ENCODE assay signal across 27 cellular contexts in genomic region chr2:30690126-30690561, GRCh38.
DNase-seq lines count a peak whose midpoint lies in the region; ATAC-seq, FAIRE-seq and TF ChIP-seq lines count a peak whose summit lies in the region.
"Had no signal": no experiment of that assay in that cellular context is flagged by ENCODE, and none has a peak within 500 bp of the region (broad histone marks: within the 10 kb centered on the region; RNA-seq: fewer than 3 reads in every experiment).

No MANE protein-coding gene starts in this region.

- H3K27me3 ChIP-seq in esophagus (ENCODE audit: control insufficient read depth in 1 of 2, insufficient read depth in 2 of 2, low read length in 2 of 2) = no peaks in the 10 kb centered on the region
- no peaks in the 10 kb centered on the region for H3K27me3 ChIP-seq in thoracic aorta (replicated peaks; ENCODE audit: insufficient read depth)
- H3K27me3 ChIP-seq: dorsolateral prefrontal cortex had no signal

- H3K27ac Mint-ChIP-seq in activated naive CD4-positive, alpha-beta T cell treated with anti-CD3 and anti-CD28 coated beads, Interleukin-2, amount 10 ng/mL, durations not matched to agents 7 days and 5 days = no peak overlapping the region
- no peak overlapping the region for H3K27ac Mint-ChIP-seq in activated naive CD4-positive, alpha-beta T cell treated with anti-CD3 and anti-CD28 coated beads for 36 hours
- H3K27ac Mint-ChIP-seq in nephron = peak overlapping the region; percentile 63 to 79 (median 65)
- H3K27ac Mint-ChIP-seq: natural killer cell; progenitor cell of endocrine pancreas; stimulated activated naive B cell treated with anti-CD40 and anti-IgM and Interleukin-4, amounts not matched to agents 10 μg/mL and 1 μg/mL and 100 μg/mL, for 72 hours; type B pancreatic cell had no signal

- DNase-seq in activated naive CD4-positive, alpha-beta T cell treated with anti-CD3 and anti-CD28 coated beads, Interleukin-2, amount 10 ng/mL, durations not matched to agents 7 days and 5 days = peak; percentile 9
- DNase-seq in activated naive CD4-positive, alpha-beta T cell treated with anti-CD3 and anti-CD28 coated beads for 36 hours = no peak
- DNase-seq in thoracic aorta (ENCODE audit: low spot score) = no peak
- no peak for DNase-seq in ACHN
- no peak for DNase-seq in RCC 7860 (ENCODE audit: low spot score)
- no peak for DNase-seq in CD1c-positive myeloid dendritic cell (ENCODE audit: extremely low spot score)
- DNase-seq: activated CD4-positive, alpha-beta T cell treated with anti-CD3 and anti-CD28 coated beads, Interleukin-2, amount 50 U/mL, for 4 hours; activated T-cell treated with anti-CD3 and anti-CD28 coated beads for 4 hours; central memory CD4-positive, alpha-beta T cell; DND-41; dorsolateral prefrontal cortex; KBM-7; natural killer cell; NCI-H1436 treated with DMSO at 0.1 percent for 48 hours; NCI-H524 treated with DMSO at 0.1 percent for 48 hours; stimulated activated CD4-positive, alpha-beta T cell treated with anti-CD3 and anti-CD28 coated beads, Interleukin-2, amount 100 ng/mL, for 48 hours; stimulated activated naive B cell treated with anti-CD40 and anti-IgM and Interleukin-4, amounts not matched to agents 10 μg/mL and 1 μg/mL and 100 μg/mL, for 72 hours; T-helper 2 cell; WERI-Rb-1 had no signal

- in situ Hi-C loops in ACHN (cut with HindIII; ENCODE audit: low pct_ligation_motif_present, low pct_unique_long_range_greater_than_20kb, low sequenced_read_pairs) = no loop called here

- CTCF ChIA-PET in activated naive CD4-positive, alpha-beta T cell treated with anti-CD3 and anti-CD28 coated beads, Interleukin-2, amount 10 ng/mL, durations not matched to agents 7 days and 5 days (lab: Charles Lee) = interaction anchor here (1.5 to 2.3 kb wide), 2 partner anchors 22 to 525 kb away, joined by 7 to 9 read pairs; no protein-coding TSS in a partner anchor
- CTCF ChIA-PET in activated naive CD4-positive, alpha-beta T cell treated with anti-CD3 and anti-CD28 coated beads for 36 hours (lab: Charles Lee) = interaction anchor here (2.5 kb wide), 1 partner anchor 22 kb away, joined by 11 read pairs; no protein-coding TSS in a partner anchor

- H3K9me3 Mint-ChIP-seq in activated naive CD4-positive, alpha-beta T cell treated with anti-CD3 and anti-CD28 coated beads, Interleukin-2, amount 10 ng/mL, durations not matched to agents 7 days and 5 days = no peaks in the 10 kb centered on the region
- no peaks in the 10 kb centered on the region for H3K9me3 Mint-ChIP-seq in activated naive CD4-positive, alpha-beta T cell treated with anti-CD3 and anti-CD28 coated beads for 36 hours
- no peaks in the 10 kb centered on the region for H3K9me3 Mint-ChIP-seq in nephron
- H3K9me3 Mint-ChIP-seq: natural killer cell; stimulated activated naive B cell treated with anti-CD40 and anti-IgM and Interleukin-4, amounts not matched to agents 10 μg/mL and 1 μg/mL and 100 μg/mL, for 72 hours; type B pancreatic cell had no signal

- H3K9me3 ChIP-seq in esophagus (ENCODE audit: control insufficient read depth in 2 of 2, insufficient read depth in 1 of 2, low read depth in 1 of 2, low read length in 1 of 2) = no peaks in the 10 kb centered on the region
- H3K9me3 ChIP-seq in thoracic aorta = no peaks in the 10 kb centered on the region

- WGBS in esophagus, 2 donors = 63% methylated on average over 5 of the region's 5 CpGs

- ATAC-seq in thoracic aorta (ENCODE audit: insufficient number of reproducible peaks, low FRiP score, low read depth) = peak; percentile 64
- ATAC-seq: natural killer cell; stimulated activated naive B cell treated with anti-CD40 and anti-IgM and Interleukin-4, amounts not matched to agents 10 μg/mL and 1 μg/mL and 100 μg/mL, for 72 hours had no signal

- no peak for FAIRE-seq in RCC 7860 (lab: Jason Lieb, UNC)
- FAIRE-seq: A204.1, endothelial cell of umbilical vein, GM12892 had no signal

- intact Hi-C loops in activated naive CD4-positive, alpha-beta T cell treated with anti-CD3 and anti-CD28 coated beads for 36 hours (cut with micrococcal nuclease) = no loop called here

- no peak overlapping the region for H3K4me3 Mint-ChIP-seq in activated naive CD4-positive, alpha-beta T cell treated with anti-CD3 and anti-CD28 coated beads, Interleukin-2, amount 10 ng/mL, durations not matched to agents 7 days and 5 days
- no peak overlapping the region for H3K4me3 Mint-ChIP-seq in activated naive CD4-positive, alpha-beta T cell treated with anti-CD3 and anti-CD28 coated beads for 36 hours
- H3K4me3 Mint-ChIP-seq in nephron = peak overlapping the region in 2 of 3 experiments; percentile 39 to 43
- H3K4me3 Mint-ChIP-seq: natural killer cell; stimulated activated naive B cell treated with anti-CD40 and anti-IgM and Interleukin-4, amounts not matched to agents 10 μg/mL and 1 μg/mL and 100 μg/mL, for 72 hours; type B pancreatic cell had no signal

- no peaks in the 10 kb centered on the region for H3K4me1 Mint-ChIP-seq in activated naive CD4-positive, alpha-beta T cell treated with anti-CD3 and anti-CD28 coated beads, Interleukin-2, amount 10 ng/mL, durations not matched to agents 7 days and 5 days
- H3K4me1 Mint-ChIP-seq in activated naive CD4-positive, alpha-beta T cell treated with anti-CD3 and anti-CD28 coated beads for 36 hours (ENCODE audit: low read depth) = no peaks in the 10 kb centered on the region
- peaks cover 43% of the 10 kb centered on the region for H3K4me1 Mint-ChIP-seq in nephron

- H3K27ac ChIP-seq in esophagus (ENCODE audit: low read depth in 2 of 2, low read length in 1 of 2) (peak overlapping the region; percentile 20 to 38), thoracic aorta (peak overlapping the region; percentile 97 to 99)

- H3K36me3 Mint-ChIP-seq in activated naive CD4-positive, alpha-beta T cell treated with anti-CD3 and anti-CD28 coated beads, Interleukin-2, amount 10 ng/mL, durations not matched to agents 7 days and 5 days = no peaks in the 10 kb centered on the region
- H3K36me3 Mint-ChIP-seq in activated naive CD4-positive, alpha-beta T cell treated with anti-CD3 and anti-CD28 coated beads for 36 hours (ENCODE audit: low read depth) = no peaks in the 10 kb centered on the region
- no peaks in the 10 kb centered on the region for H3K36me3 Mint-ChIP-seq in nephron (ENCODE audit: low read depth)
- H3K36me3 Mint-ChIP-seq: natural killer cell; stimulated activated naive B cell treated with anti-CD40 and anti-IgM and Interleukin-4, amounts not matched to agents 10 μg/mL and 1 μg/mL and 100 μg/mL, for 72 hours; type B pancreatic cell had no signal

- peaks cover 25% of the 10 kb centered on the region for H3K27me3 Mint-ChIP-seq in activated naive CD4-positive, alpha-beta T cell treated with anti-CD3 and anti-CD28 coated beads, Interleukin-2, amount 10 ng/mL, durations not matched to agents 7 days and 5 days
- H3K27me3 Mint-ChIP-seq in activated naive CD4-positive, alpha-beta T cell treated with anti-CD3 and anti-CD28 coated beads for 36 hours (ENCODE audit: low read depth) = no peaks in the 10 kb centered on the region
- H3K27me3 Mint-ChIP-seq in nephron (ENCODE audit: low read depth) = peaks cover 15% of the 10 kb centered on the region

- H3K4me1 ChIP-seq in esophagus (ENCODE audit: control insufficient read depth in 2 of 2, insufficient read depth in 2 of 2, low read length in 1 of 2) (peaks cover 0 to 5% of the 10 kb centered on the region in 2 donors), thoracic aorta (ENCODE audit: control insufficient read depth in 1 of 2, low read depth in 2 of 2) (peaks cover 34 to 93% of the 10 kb centered on the region in 2 donors)

- TF ChIP-seq CTCF in nephron (IDR thresholded peaks at IDR 0.05; ENCODE audit: unreplicated experiment in 3 of 3) (no peak), thoracic aorta (IDR thresholded peaks at IDR 0.05) (no peak)

- H3K36me3 ChIP-seq in esophagus (ENCODE audit: control insufficient read depth in 2 of 2, insufficient read depth in 2 of 2, low read length in 1 of 2) = no peaks in the 10 kb centered on the region
- H3K36me3 ChIP-seq in thoracic aorta = no peaks in the 10 kb centered on the region
- H3K36me3 ChIP-seq: WERI-Rb-1 had no signal

- no peak overlapping the region for H3K4me3 ChIP-seq in esophagus (ENCODE audit: low read depth in 1 of 2, low read length in 2 of 2)
- no peak overlapping the region for H3K4me3 ChIP-seq in thoracic aorta
- H3K4me3 ChIP-seq: dorsolateral prefrontal cortex, smooth muscle cell had no signal

Comparison
In these comparisons a context has a peak if more than half of its experiments do, and no peak if none do; other contexts are left out.
1. H3K27ac Mint-ChIP-seq: peak in nephron (3 of 3); none in activated naive CD4-positive, alpha-beta T cell treated with anti-CD3 and anti-CD28 coated beads, Interleukin-2, amount 10 ng/mL, durations not matched to agents 7 days and 5 days (single experiment) and activated naive CD4-positive, alpha-beta T cell treated with anti-CD3 and anti-CD28 coated beads for 36 hours (single experiment).
2. H3K4me3 Mint-ChIP-seq: peak in nephron (2 of 3); none in activated naive CD4-positive, alpha-beta T cell treated with anti-CD3 and anti-CD28 coated beads, Interleukin-2, amount 10 ng/mL, durations not matched to agents 7 days and 5 days (single experiment) and activated naive CD4-positive, alpha-beta T cell treated with anti-CD3 and anti-CD28 coated beads for 36 hours (single experiment).